ENCODE assay signal across 29 cellular contexts in the genomic region with DNA sequence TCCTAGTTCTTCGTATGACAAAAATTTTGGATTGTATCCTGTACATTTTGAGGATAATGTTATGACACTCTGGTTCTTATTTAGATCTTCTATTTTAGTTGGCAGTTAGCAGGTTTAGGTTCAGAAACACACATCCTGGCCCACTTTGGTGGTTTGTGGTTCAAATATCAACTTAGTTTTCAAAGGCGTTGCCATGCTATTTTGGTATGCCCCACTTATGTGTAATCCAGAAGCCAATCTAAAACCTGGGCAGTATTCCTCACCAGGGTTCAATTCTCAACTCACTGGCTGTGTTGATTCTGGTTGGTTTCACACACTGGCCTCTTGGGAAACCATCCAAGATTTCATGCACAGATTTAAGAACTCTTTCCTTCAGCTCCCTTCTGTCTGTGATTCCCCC.
"Had no signal": no experiment of that assay in that cellular context is flagged by ENCODE, and none has a peak within 500 bp of the region (broad histone marks: within the 10 kb centered on the region; RNA-seq: fewer than 3 reads in every experiment).

No MANE protein-coding gene starts in this region.

- ATAC-seq: body of pancreas; gastrocnemius medialis; pancreas; stimulated activated effector memory CD8-positive, alpha-beta T cell treated with anti-CD3 and anti-CD28 coated beads, Interleukin-12 subunit alpha, Interleukin-12 subunit beta, amount 100 ng/mL, for 72 hours; upper lobe of right lung had no signal

- DNase-seq: activated CD4-positive, alpha-beta T cell treated with anti-CD3 and anti-CD28 coated beads for 48 hours; activated CD4-positive, alpha-beta T cell treated with anti-CD3 and anti-CD28 coated beads, Interleukin-2, amount 50 U/mL, for 48 hours; activated CD4-positive, CD25-positive, alpha-beta regulatory T cell; activated CD8-positive, alpha-beta memory T cell treated with anti-CD3 and anti-CD28 coated beads for 24 hours; activated effector memory CD4-positive, alpha-beta T cell treated with Interleukin-2 at 50 U/mL for 16 hours; activated naive CD4-positive, alpha-beta T cell treated with anti-CD3 and anti-CD28 coated beads for 36 hours; activated naive CD8-positive, alpha-beta T cell treated with anti-CD3 and anti-CD28 coated beads for 36 hours; adrenal gland; aorta; body of pancreas; dermis blood vessel endothelial cell; effector CD8-positive, alpha-beta T cell; esophagus squamous epithelium; gastrocnemius medialis; kidney; naive B cell; pancreas; sigmoid colon; small intestine; stimulated activated CD4-positive, alpha-beta T cell treated with anti-CD3 and anti-CD28 coated beads, Interleukin-4, amount 100 ng/mL, for 24 hours; substantia nigra; thyroid gland; upper lobe of right lung had no signal

- H3K27ac Mint-ChIP-seq: activated naive CD4-positive, alpha-beta T cell treated with anti-CD3 and anti-CD28 coated beads for 36 hours; activated naive CD8-positive, alpha-beta T cell treated with anti-CD3 and anti-CD28 coated beads for 36 hours; mesothelial cell of epicardium; naive B cell; stimulated activated effector memory CD8-positive, alpha-beta T cell treated with anti-CD3 and anti-CD28 coated beads, Interleukin-12 subunit alpha, Interleukin-12 subunit beta, amount 100 ng/mL, for 72 hours; stimulated activated naive CD8-positive, alpha-beta T cell treated with anti-CD3 and anti-CD28 coated beads, Interleukin-15, Interleukin-2, amounts not matched to agents 100 ng/mL and 50 ng/mL, for 24 hours; T-helper 2 cell treated with Interferon-gamma antibody and Interleukin-4, amounts not matched to agents 5 μg/mL and 100 μg/mL, for 36 hours had no signal

- H3K4me1 Mint-ChIP-seq: mesothelial cell of epicardium; stimulated activated effector memory CD8-positive, alpha-beta T cell treated with anti-CD3 and anti-CD28 coated beads, Interleukin-12 subunit alpha, Interleukin-12 subunit beta, amount 100 ng/mL, for 72 hours had no signal

- H3K27me3 Mint-ChIP-seq: activated naive CD8-positive, alpha-beta T cell treated with anti-CD3 and anti-CD28 coated beads for 36 hours; naive B cell; stimulated activated naive CD8-positive, alpha-beta T cell treated with anti-CD3 and anti-CD28 coated beads, Interleukin-15, Interleukin-2, amounts not matched to agents 100 ng/mL and 50 ng/mL, for 24 hours had no signal

- FAIRE-seq: colon, endometrium, kidney, pancreas had no signal

- H3K36me3 Mint-ChIP-seq: activated naive CD8-positive, alpha-beta T cell treated with anti-CD3 and anti-CD28 coated beads for 36 hours; mesothelial cell of epicardium; stimulated activated effector memory CD8-positive, alpha-beta T cell treated with anti-CD3 and anti-CD28 coated beads, Interleukin-12 subunit alpha, Interleukin-12 subunit beta, amount 100 ng/mL, for 72 hours had no signal

- H3K9me3 Mint-ChIP-seq: mesothelial cell of epicardium had no signal

- H3K4me3 Mint-ChIP-seq: activated naive CD4-positive, alpha-beta T cell treated with anti-CD3 and anti-CD28 coated beads for 36 hours; activated naive CD8-positive, alpha-beta T cell treated with anti-CD3 and anti-CD28 coated beads for 36 hours; mesothelial cell of epicardium; stimulated activated effector memory CD8-positive, alpha-beta T cell treated with anti-CD3 and anti-CD28 coated beads, Interleukin-12 subunit alpha, Interleukin-12 subunit beta, amount 100 ng/mL, for 72 hours; stimulated activated naive CD8-positive, alpha-beta T cell treated with anti-CD3 and anti-CD28 coated beads, Interleukin-15, Interleukin-2, amounts not matched to agents 100 ng/mL and 50 ng/mL, for 24 hours; T-helper 2 cell treated with Interferon-gamma antibody and Interleukin-4, amounts not matched to agents 5 μg/mL and 100 μg/mL, for 36 hours had no signal
